Comparison of ENCODE assay signal across 10 cellular contexts in genomic region chr2:9547272-9547991, GRCh38. TPM values are rescaled to one million over a fixed set of nuclear protein-coding genes. Genes with fewer than 3 reads are reported as not detected.
DNase-seq lines count a peak whose midpoint lies in the region; ATAC-seq and TF ChIP-seq lines count a peak whose summit lies in the region.
"Had no signal": no experiment of that assay in that cellular context is flagged by ENCODE, and none has a peak within 500 bp of the region (broad histone marks: within the 10 kb centered on the region; RNA-seq: fewer than 3 reads in every experiment).

No MANE protein-coding gene starts in this region.

- peak overlapping the region; percentile 14 for H3K4me2 ChIP-seq in osteoblast (ENCODE audit: insufficient read depth, low read length)

- H3K27ac ChIP-seq in osteoblast (ENCODE audit: low read depth, low read length) (peak overlapping the region; percentile 62), Peyer's patch (peak overlapping the region in 2 of 4 donors; percentile 70 to 83)

- TF ChIP-seq CTCF in osteoblast (IDR thresholded peaks at IDR 0.05; ENCODE audit: extremely low read depth, low read depth, low read length) = no peak
- no peak for TF ChIP-seq CTCF in Peyer's patch (IDR thresholded peaks at IDR 0.05)

- peak overlapping the region; percentile 84 for H3K27ac Mint-ChIP-seq in dendritic cell treated with granulocyte-macrophage colony-stimulating factor and Interleukin-4, amounts not matched to agents 40 ng/mL and 50 ng/mL, for 4 days

- no peaks in the 10 kb centered on the region for H3K27me3 Mint-ChIP-seq in dendritic cell treated with granulocyte-macrophage colony-stimulating factor and Interleukin-4, amounts not matched to agents 40 ng/mL and 50 ng/mL, for 4 days

- peaks cover 97% of the 10 kb centered on the region for H3K79me2 ChIP-seq in osteoblast (ENCODE audit: insufficient read depth, low read length)

- H3K27me3 ChIP-seq in MG63 (no peaks in the 10 kb centered on the region), osteoblast (ENCODE audit: insufficient read depth, low read length) (no peaks in the 10 kb centered on the region), Peyer's patch (no peaks in the 10 kb centered on the region)

- H3K36me3 ChIP-seq in MG63 (peaks cover 9% of the 10 kb centered on the region), osteoblast (ENCODE audit: insufficient read depth, low read length) (no peaks in the 10 kb centered on the region), Peyer's patch (no peaks in the 10 kb centered on the region)

- H2AFZ ChIP-seq in osteoblast (ENCODE audit: low read length) = no peak overlapping the region

- no peak overlapping the region for H3K4me3 ChIP-seq in MG63
- no peak overlapping the region for H3K4me3 ChIP-seq in osteoblast (ENCODE audit: insufficient read depth, low read length)
- H3K4me3 ChIP-seq in Peyer's patch = no peak overlapping the region

- H3K9me3 Mint-ChIP-seq in dendritic cell treated with granulocyte-macrophage colony-stimulating factor and Interleukin-4, amounts not matched to agents 40 ng/mL and 50 ng/mL, for 4 days = no peaks in the 10 kb centered on the region

- H3K4me3 Mint-ChIP-seq in dendritic cell treated with granulocyte-macrophage colony-stimulating factor and Interleukin-4, amounts not matched to agents 40 ng/mL and 50 ng/mL, for 4 days = peak overlapping the region; percentile 66

- ATAC-seq in HG03097 (IDR thresholded peaks at IDR 0.05; ENCODE audit: low FRiP score, unreplicated experiment) = no peak
- ATAC-seq: activated CD4-positive, CD25-positive, alpha-beta regulatory T cell treated with anti-CD3 and anti-CD28 coated beads, Interleukin-2, amount 50 U/mL, for 24 hours had no signal

- intact Hi-C loops in dendritic cell treated with granulocyte-macrophage colony-stimulating factor and Interleukin-4, amounts not matched to agents 40 ng/mL and 50 ng/mL, for 4 days (cut with micrococcal nuclease) = no loop called here

- peaks cover 74% of the 10 kb centered on the region for H3K4me1 Mint-ChIP-seq in dendritic cell treated with granulocyte-macrophage colony-stimulating factor and Interleukin-4, amounts not matched to agents 40 ng/mL and 50 ng/mL, for 4 days (ENCODE audit: low read depth)

- H4K20me1 ChIP-seq in osteoblast (ENCODE audit: insufficient read depth, low read length) = peaks cover 32% of the 10 kb centered on the region

- H3K4me1 ChIP-seq in osteoblast (ENCODE audit: insufficient read depth, low read length) (peaks cover 32% of the 10 kb centered on the region), Peyer's patch (peaks cover 0 to 22% (median 15%) of the 10 kb centered on the region in 4 donors)

- peaks cover 10% of the 10 kb centered on the region for H3K36me3 Mint-ChIP-seq in dendritic cell treated with granulocyte-macrophage colony-stimulating factor and Interleukin-4, amounts not matched to agents 40 ng/mL and 50 ng/mL, for 4 days (ENCODE audit: low read depth)

- no peak for TF ChIP-seq POLR2A in Peyer's patch (IDR thresholded peaks at IDR 0.05)

- no peaks in the 10 kb centered on the region for H3K9me3 ChIP-seq in MG63
- no peaks in the 10 kb centered on the region for H3K9me3 ChIP-seq in osteoblast (ENCODE audit: low read depth, low read length)
- H3K9me3 ChIP-seq in Peyer's patch = no peaks in the 10 kb centered on the region

- DNase-seq in ELR (ENCODE audit: low read depth) = peak; percentile 61
- peak; percentile 25 for DNase-seq in MG63
- peak; percentile 86 for DNase-seq in osteoblast (ENCODE audit: insufficient read length, low spot score, missing footprints)
- DNase-seq in HuH-7 (ENCODE audit: low spot score) = no peak
- DNase-seq in Peyer's patch = no peak
- DNase-seq: glutamatergic neuron, NCI-H1105 had no signal

RNA-seq across cellular contexts. Expression of gene ADAM17, which starts 8.2 kb away (rescaled TPM):
- total RNA-seq in MG63 (2014; rRNA removed; shearing (Covaris generic); ENCODE audit: low replicate concordance) = 9.0 and 9.9 TPM in 2 replicates
- total RNA-seq in osteoblast (53.6 and 69.1 TPM in 2 replicates), Peyer's patch (10 to 100 TPM; 10.5 to 45.4 (median 21.0) TPM)

Comparison
In these comparisons a context has a peak if more than half of its experiments do, and no peak if none do; other contexts are left out.
1. DNase-seq: peak in ELR (single experiment), MG63 (single experiment) and osteoblast (single experiment); none in HuH-7 (single experiment) and Peyer's patch (0 of 3).